8 cellular contexts compared by ENCODE assay signal in genomic region chr6:107956586-107957164, GRCh38. TPM values are rescaled to one million over a fixed set of nuclear protein-coding genes. Genes with fewer than 3 reads are reported as not detected.
DNase-seq lines count a peak whose midpoint lies in the region; ATAC-seq and TF ChIP-seq lines count a peak whose summit lies in the region.

No MANE protein-coding gene starts in this region.

- intact Hi-C loops in Right ventricle myocardium superior (cut with DNase I) = no loop called here

- no peak for ATAC-seq in Right ventricle myocardium superior (ENCODE audit: poor library complexity)
- no peak for ATAC-seq in RWPE2 (ENCODE audit: low read depth)
- no peak for ATAC-seq in HG02884 (IDR thresholded peaks at IDR 0.05; ENCODE audit: unreplicated experiment)

- H3K27ac Mint-ChIP-seq in endodermal cell = peak overlapping the region; percentile 92
- peak overlapping the region; percentile 98 for H3K27ac Mint-ChIP-seq in nephron progenitor cell

- H3K27me3 ChIP-seq in right atrium auricular region (no peaks in the 10 kb centered on the region), RWPE2 (ENCODE audit: insufficient read depth, poor library complexity, severe bottlenecking) (no peaks in the 10 kb centered on the region), endodermal cell (ENCODE audit: control insufficient read depth, insufficient read depth, low read length, poor library complexity, severe bottlenecking) (no peaks in the 10 kb centered on the region)

- peaks cover 0 to 36% of the 10 kb centered on the region in 2 donors for H3K4me1 ChIP-seq in right atrium auricular region
- H3K4me1 ChIP-seq in RWPE2 (ENCODE audit: insufficient read depth, poor library complexity, severe bottlenecking) = peaks cover 30% of the 10 kb centered on the region
- H3K4me1 ChIP-seq in endodermal cell (ENCODE audit: control insufficient read depth, insufficient read depth, low read length) = no peaks in the 10 kb centered on the region

- H3K9ac ChIP-seq in endodermal cell (ENCODE audit: extremely low read depth, low read length, poor library complexity, severe bottlenecking) = peak overlapping the region; percentile 92

- peaks cover 9% of the 10 kb centered on the region for H3K9me3 Mint-ChIP-seq in endodermal cell
- H3K9me3 Mint-ChIP-seq in nephron progenitor cell = peaks cover 32% of the 10 kb centered on the region

- H3K27ac ChIP-seq in right atrium auricular region (peak overlapping the region; percentile 91), RWPE2 (ENCODE audit: poor library complexity, severe bottlenecking) (peak overlapping the region; percentile 77), endodermal cell (ENCODE audit: low read depth, low read length) (peak overlapping the region; percentile 88)

- no peak for DNase-seq in right atrium auricular region (ENCODE audit: low spot score)
- no peak for DNase-seq in Right ventricle myocardium superior
- no peak for DNase-seq in RWPE2 (ENCODE audit: low spot score)
- no peak for DNase-seq in endodermal cell
- no peak for DNase-seq in nephron progenitor cell
- DNase-seq in activated CD8-positive, alpha-beta memory T cell treated with anti-CD3 and anti-CD28 coated beads, Interleukin-2, amount 50 U/mL, for 48 hours = no peak
- DNase-seq in NCI-H1092 treated with DMSO at 0.1 percent for 48 hours (lab: John Stamatoyannopoulos, UW) = no peak

- peaks cover 20% of the 10 kb centered on the region for H3K36me3 Mint-ChIP-seq in endodermal cell (ENCODE audit: low read depth)
- H3K36me3 Mint-ChIP-seq in nephron progenitor cell (ENCODE audit: low read depth) = peaks cover 42% of the 10 kb centered on the region

- no peaks in the 10 kb centered on the region for H3K9me3 ChIP-seq in right atrium auricular region
- no peaks in the 10 kb centered on the region for H3K9me3 ChIP-seq in RWPE2 (ENCODE audit: severe bottlenecking)
- peaks cover 6% of the 10 kb centered on the region for H3K9me3 ChIP-seq in endodermal cell (ENCODE audit: control insufficient read depth, low read length)

- 0 to 17% methylated on average over 1 to 5 of the region's 5 CpGs for WGBS in endodermal cell (ENCODE audit: insufficient coverage in 1 of 2, insufficient read length in 1 of 2), 2 experiments

- H3K4me3 Mint-ChIP-seq in endodermal cell (peak overlapping the region; percentile 87), nephron progenitor cell (peak overlapping the region; percentile 99)

- H3K4me1 Mint-ChIP-seq in endodermal cell (peaks cover 15% of the 10 kb centered on the region), nephron progenitor cell (peaks cover 20% of the 10 kb centered on the region)

- H3K36me3 ChIP-seq in right atrium auricular region (no peaks in the 10 kb centered on the region), RWPE2 (ENCODE audit: low read depth) (peaks cover 24% of the 10 kb centered on the region), endodermal cell (ENCODE audit: control insufficient read depth, insufficient read depth, low read length) (peaks cover 8% of the 10 kb centered on the region)

- peaks cover 6% of the 10 kb centered on the region for H3K27me3 Mint-ChIP-seq in endodermal cell (ENCODE audit: insufficient read depth)
- peaks cover 7% of the 10 kb centered on the region for H3K27me3 Mint-ChIP-seq in nephron progenitor cell (ENCODE audit: low read depth, poor library complexity)

- peak overlapping the region; percentile 87 to 93 for H3K4me3 ChIP-seq in right atrium auricular region
- peak overlapping the region; percentile 93 for H3K4me3 ChIP-seq in RWPE2 (ENCODE audit: severe bottlenecking)
- peak overlapping the region; percentile 97 for H3K4me3 ChIP-seq in endodermal cell (ENCODE audit: low read length)

- no peak for TF ChIP-seq CTCF in right atrium auricular region (IDR thresholded peaks at IDR 0.05)
- TF ChIP-seq CTCF in RWPE2 (IDR thresholded peaks at IDR 0.05; ENCODE audit: poor library complexity, severe bottlenecking) = no peak
- no peak for TF ChIP-seq CTCF in endodermal cell (conservative IDR thresholded peaks at IDR 0.05)
- no peak for TF ChIP-seq CTCF in nephron progenitor cell (IDR thresholded peaks at IDR 0.05)

RNA-seq across cellular contexts. Expression of gene SEC63, which starts 1.3 kb away (rescaled TPM):
- total RNA-seq in right atrium auricular region (10 to 100 TPM; 14.5 to 18.9 TPM), Right ventricle myocardium superior (57.9 TPM), endodermal cell (10 to 100 TPM; 65.7 to 74.8 TPM)
- 60.9 TPM for polyA plus RNA-seq in endodermal cell (2013, experiment 1 of 2)
- 56.4 TPM for polyA plus RNA-seq in endodermal cell (2013, experiment 2 of 2)
